Comparison of ENCODE assay signal across 33 cellular contexts in the genomic region with DNA sequence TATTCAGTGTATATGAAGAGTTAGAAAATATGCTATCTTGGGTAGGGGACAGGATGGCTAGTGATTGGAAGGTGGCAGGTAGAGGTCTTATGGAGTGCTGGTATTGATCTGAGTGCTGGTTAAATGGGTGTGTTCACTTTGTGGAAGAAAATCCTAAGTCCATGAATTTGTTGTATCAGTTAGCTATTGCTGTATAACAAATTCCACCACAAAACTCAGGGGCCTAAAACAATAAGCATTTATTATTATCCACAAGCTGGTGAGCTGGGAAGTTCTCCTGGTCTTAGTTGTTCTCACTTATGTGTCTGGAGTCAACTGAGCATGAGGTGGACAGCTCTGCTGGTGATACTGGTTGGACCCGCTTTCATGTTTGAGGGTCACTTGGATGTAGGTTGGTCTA.
"Had no signal": no experiment of that assay in that cellular context is flagged by ENCODE, and none has a peak within 500 bp of the region (broad histone marks: within the 10 kb centered on the region; RNA-seq: fewer than 3 reads in every experiment).

No MANE protein-coding gene starts in this region.

- H3K27me3 Mint-ChIP-seq: activated CD4-positive, alpha-beta memory T cell treated with anti-CD3 and anti-CD28 coated beads, Interleukin-2, amount 10 ng/mL, durations not matched to agents 7 days and 5 days; activated CD8-positive, alpha-beta memory T cell treated with anti-CD3 and anti-CD28 coated beads, Interleukin-2, amount 10 ng/mL, durations not matched to agents 7 days and 5 days; activated naive CD4-positive, alpha-beta T cell treated with anti-CD3 and anti-CD28 coated beads, Interleukin-2, amount 10 ng/mL, durations not matched to agents 7 days and 5 days; activated naive CD8-positive, alpha-beta T cell; activated naive CD8-positive, alpha-beta T cell treated with anti-CD3 and anti-CD28 coated beads, Interleukin-2, amount 50 U/mL, for 24 hours; brain; central memory CD8-positive, alpha-beta T cell had no signal

- H3K4me1 Mint-ChIP-seq: activated CD4-positive, alpha-beta memory T cell treated with anti-CD3 and anti-CD28 coated beads, Interleukin-2, amount 10 ng/mL, durations not matched to agents 7 days and 5 days; activated CD8-positive, alpha-beta memory T cell treated with anti-CD3 and anti-CD28 coated beads, Interleukin-2, amount 10 ng/mL, durations not matched to agents 7 days and 5 days; activated naive CD4-positive, alpha-beta T cell treated with anti-CD3 and anti-CD28 coated beads, Interleukin-2, amount 10 ng/mL, durations not matched to agents 7 days and 5 days; activated naive CD8-positive, alpha-beta T cell treated with anti-CD3 and anti-CD28 coated beads, Interleukin-2, amount 50 U/mL, for 24 hours; central memory CD8-positive, alpha-beta T cell had no signal

- H3K27ac ChIP-seq: KMS-11, PC-9, RWPE1, WERI-Rb-1 had no signal

- DNase-seq: activated CD4-positive, alpha-beta memory T cell treated with anti-CD3 and anti-CD28 coated beads, Interleukin-2, amount 10 ng/mL, durations not matched to agents 7 days and 5 days; activated CD4-positive, alpha-beta T cell treated with anti-CD3 and anti-CD28 coated beads for 1 hour; activated CD4-positive, alpha-beta T cell treated with anti-CD3 and anti-CD28 coated beads for 48 hours; activated CD4-positive, CD25-positive, alpha-beta regulatory T cell; activated CD8-positive, alpha-beta memory T cell treated with anti-CD3 and anti-CD28 coated beads for 24 hours; activated CD8-positive, alpha-beta memory T cell treated with anti-CD3 and anti-CD28 coated beads, Interleukin-2, amount 10 ng/mL, durations not matched to agents 7 days and 5 days; activated CD8-positive, alpha-beta memory T cell treated with anti-CD3 and anti-CD28 coated beads, Interleukin-2, amount 50 U/mL, for 48 hours; activated effector memory CD4-positive, alpha-beta T cell treated with Interleukin-2 at 50 U/mL for 16 hours; activated naive CD4-positive, alpha-beta T cell treated with anti-CD3 and anti-CD28 coated beads, Interleukin-2, amount 10 ng/mL, durations not matched to agents 7 days and 5 days; activated naive CD8-positive, alpha-beta T cell treated with anti-CD3 and anti-CD28 coated beads, Interleukin-2, amount 50 U/mL, for 24 hours; activated T-cell treated with anti-CD3 and anti-CD28 coated beads, Interleukin-2, amount 50 U/mL, for 48 hours; anterior cingulate cortex; NCI-H1092 treated with DMSO at 0.1 percent for 48 hours; NCI-H1417; NCI-H146; NCI-H187; NCI-H2029 treated with DMSO at 0.1 percent for 48 hours; NCI-H2107; NCI-H2171; NCI-H510A; NCI-H526; NCI-H748 treated with DMSO at 0.1 percent for 48 hours; NK-92 treated with Interleukin-12 subunit alpha and Interleukin-12 subunit beta, amount 100 ng/mL, for 24 hours; PC-9; Right ventricle myocardium superior; T1000; WERI-Rb-1 had no signal

- H3K27ac Mint-ChIP-seq: activated CD4-positive, alpha-beta memory T cell treated with anti-CD3 and anti-CD28 coated beads, Interleukin-2, amount 10 ng/mL, durations not matched to agents 7 days and 5 days; activated CD8-positive, alpha-beta memory T cell treated with anti-CD3 and anti-CD28 coated beads, Interleukin-2, amount 10 ng/mL, durations not matched to agents 7 days and 5 days; activated naive CD4-positive, alpha-beta T cell treated with anti-CD3 and anti-CD28 coated beads, Interleukin-2, amount 10 ng/mL, durations not matched to agents 7 days and 5 days; activated naive CD8-positive, alpha-beta T cell; activated naive CD8-positive, alpha-beta T cell treated with anti-CD3 and anti-CD28 coated beads, Interleukin-2, amount 50 U/mL, for 24 hours; brain had no signal

- H3K36me3 ChIP-seq: WERI-Rb-1 had no signal

- H3K36me3 Mint-ChIP-seq: activated CD8-positive, alpha-beta memory T cell treated with anti-CD3 and anti-CD28 coated beads, Interleukin-2, amount 10 ng/mL, durations not matched to agents 7 days and 5 days; activated naive CD4-positive, alpha-beta T cell treated with anti-CD3 and anti-CD28 coated beads, Interleukin-2, amount 10 ng/mL, durations not matched to agents 7 days and 5 days; activated naive CD8-positive, alpha-beta T cell had no signal

- H3K9ac ChIP-seq: KMS-11 had no signal

- H3K4me3 ChIP-seq: PC-9 had no signal

- FAIRE-seq: RCC 7860 had no signal

- H2AFZ ChIP-seq: PC-9 had no signal

- H3K4me2 ChIP-seq: KMS-11, PC-9 had no signal

- H3K9me3 Mint-ChIP-seq: activated CD4-positive, alpha-beta memory T cell treated with anti-CD3 and anti-CD28 coated beads, Interleukin-2, amount 10 ng/mL, durations not matched to agents 7 days and 5 days; activated naive CD4-positive, alpha-beta T cell treated with anti-CD3 and anti-CD28 coated beads, Interleukin-2, amount 10 ng/mL, durations not matched to agents 7 days and 5 days; activated naive CD8-positive, alpha-beta T cell treated with anti-CD3 and anti-CD28 coated beads, Interleukin-2, amount 50 U/mL, for 24 hours; central memory CD8-positive, alpha-beta T cell had no signal

- H3K4me3 Mint-ChIP-seq: activated CD4-positive, alpha-beta memory T cell treated with anti-CD3 and anti-CD28 coated beads, Interleukin-2, amount 10 ng/mL, durations not matched to agents 7 days and 5 days; activated CD8-positive, alpha-beta memory T cell treated with anti-CD3 and anti-CD28 coated beads, Interleukin-2, amount 10 ng/mL, durations not matched to agents 7 days and 5 days; activated naive CD4-positive, alpha-beta T cell treated with anti-CD3 and anti-CD28 coated beads, Interleukin-2, amount 10 ng/mL, durations not matched to agents 7 days and 5 days; activated naive CD8-positive, alpha-beta T cell; activated naive CD8-positive, alpha-beta T cell treated with anti-CD3 and anti-CD28 coated beads, Interleukin-2, amount 50 U/mL, for 24 hours; brain; central memory CD8-positive, alpha-beta T cell had no signal
